Comparison of ENCODE assay signal across 8 cellular contexts in genomic region chr10:47553214-47553859, GRCh38. TPM values are rescaled to one million over a fixed set of nuclear protein-coding genes. Genes with fewer than 3 reads are reported as not detected.
DNase-seq lines count a peak whose midpoint lies in the region; ATAC-seq and TF ChIP-seq lines count a peak whose summit lies in the region.
"Not testable (repeated sequence)": the region's sequence is repeated elsewhere in the genome, so short reads cannot be mapped to it uniquely, and the experiment has no call there.

No MANE protein-coding gene starts in this region.

- not testable (repeated sequence) for H3K36me3 ChIP-seq in upper lobe of left lung

- H3K36me3 Mint-ChIP-seq in T-helper 1 cell treated with Interleukin-12 subunit alpha and Interleukin-12 subunit beta and Interleukin-4 antibody, amounts not matched to agents 30 μg/mL and 1 μg/mL, for 36 hours (ENCODE audit: low read depth); progenitor cell of endocrine pancreas (ENCODE audit: insufficient read depth): not testable (repeated sequence)

- not testable (repeated sequence) for H3K27me3 ChIP-seq in upper lobe of left lung

- not testable (repeated sequence) for H3K4me1 Mint-ChIP-seq in T-helper 1 cell treated with Interleukin-12 subunit alpha and Interleukin-12 subunit beta and Interleukin-4 antibody, amounts not matched to agents 30 μg/mL and 1 μg/mL, for 36 hours (ENCODE audit: low read depth); progenitor cell of endocrine pancreas (ENCODE audit: low read depth)

- WGBS in upper lobe of left lung, 2 donors = 0% methylated on average over 28 of the region's 60 CpGs; no CpG with 5 or more reads in 1 of the 2 donors

- intact Hi-C loops in left ventricle myocardium superior (cut with micrococcal nuclease) = not testable (repeated sequence)

- not testable (repeated sequence) for H3K9me3 ChIP-seq in upper lobe of left lung

- not testable (repeated sequence) for TF ChIP-seq EP300 in upper lobe of left lung (IDR thresholded peaks at IDR 0.05)

- H3K4me3 Mint-ChIP-seq in T-helper 1 cell treated with Interleukin-12 subunit alpha and Interleukin-12 subunit beta and Interleukin-4 antibody, amounts not matched to agents 30 μg/mL and 1 μg/mL, for 36 hours = peak overlapping the region; percentile 97
- peak overlapping the region; percentile 100 for H3K4me3 Mint-ChIP-seq in progenitor cell of endocrine pancreas (ENCODE audit: low read depth)

- ATAC-seq in HG02870 (IDR thresholded peaks at IDR 0.05; ENCODE audit: unreplicated experiment) = peak; percentile 91
- ATAC-seq in left ventricle myocardium superior = peak; percentile 96
- peak; percentile 95 to 98 for ATAC-seq in upper lobe of left lung (ENCODE audit: low FRiP score in 2 of 2)

- H3K27me3 Mint-ChIP-seq in T-helper 1 cell treated with Interleukin-12 subunit alpha and Interleukin-12 subunit beta and Interleukin-4 antibody, amounts not matched to agents 30 μg/mL and 1 μg/mL, for 36 hours (ENCODE audit: low read depth); progenitor cell of endocrine pancreas: not testable (repeated sequence)

- DNase-seq in GM13977 (ENCODE audit: low spot score) = peak; percentile 47
- peak; percentile 90 for DNase-seq in NCI-H146 (lab: John Stamatoyannopoulos, UW)
- DNase-seq in left ventricle myocardium superior = peak; percentile 85
- DNase-seq in progenitor cell of endocrine pancreas (ENCODE audit: low spot score, unreplicated experiment) = peak; percentile 76
- peak; percentile 64 to 94 for DNase-seq in upper lobe of left lung

- in situ Hi-C loops in GM13977 (cut with MboI; ENCODE audit: low pct_unique_long_range_greater_than_20kb, low sequenced_read_pairs, unreplicated experiment) = not testable (repeated sequence)

- not testable (repeated sequence) for H3K4me1 ChIP-seq in upper lobe of left lung

- H3K9me3 Mint-ChIP-seq in T-helper 1 cell treated with Interleukin-12 subunit alpha and Interleukin-12 subunit beta and Interleukin-4 antibody, amounts not matched to agents 30 μg/mL and 1 μg/mL, for 36 hours; progenitor cell of endocrine pancreas (ENCODE audit: low read depth): not testable (repeated sequence)

- peak in 2 of 4 donors; percentile 35 to 74 for TF ChIP-seq POLR2A in upper lobe of left lung (IDR thresholded peaks at IDR 0.05)

- H3K27ac ChIP-seq in angular gyrus (ENCODE audit: low read depth, low read length) (peak overlapping the region; percentile 88), upper lobe of left lung (peak overlapping the region; percentile 79 to 87 (median 84))

- TF ChIP-seq CTCF in GM13977 (IDR thresholded peaks at IDR 0.05; ENCODE audit: extremely low read depth, insufficient read depth, missing control alignments); progenitor cell of endocrine pancreas (IDR thresholded peaks at IDR 0.05; ENCODE audit: unreplicated experiment); upper lobe of left lung (IDR thresholded peaks at IDR 0.05): not testable (repeated sequence)

- H3K27ac Mint-ChIP-seq in T-helper 1 cell treated with Interleukin-12 subunit alpha and Interleukin-12 subunit beta and Interleukin-4 antibody, amounts not matched to agents 30 μg/mL and 1 μg/mL, for 36 hours = peak overlapping the region; percentile 91
- peak overlapping the region; percentile 97 for H3K27ac Mint-ChIP-seq in progenitor cell of endocrine pancreas

- peak overlapping the region; percentile 54 to 77 (median 66) for H3K4me3 ChIP-seq in upper lobe of left lung

RNA-seq across cellular contexts. Expression of gene AGAP9, which starts 29.9 kb away (rescaled TPM):
- total RNA-seq in left ventricle myocardium superior = 2.3 TPM
- 20.3 and 21.7 TPM in 2 replicates for total RNA-seq in progenitor cell of endocrine pancreas
- 10 to 100 TPM in 2 of 6 donors, 1 to 10 TPM in 4; 3.6 to 40.9 (median 8.5) TPM for total RNA-seq in upper lobe of left lung

Comparison
In these comparisons a context has a peak if more than half of its experiments do, and no peak if none do; other contexts are left out.
1. Peak in every context shown above with its lines: DNase-seq, ATAC-seq, H3K4me3 ChIP-seq and H3K27ac ChIP-seq.